1 cellular context compared by ENCODE assay signal in the genomic region with DNA sequence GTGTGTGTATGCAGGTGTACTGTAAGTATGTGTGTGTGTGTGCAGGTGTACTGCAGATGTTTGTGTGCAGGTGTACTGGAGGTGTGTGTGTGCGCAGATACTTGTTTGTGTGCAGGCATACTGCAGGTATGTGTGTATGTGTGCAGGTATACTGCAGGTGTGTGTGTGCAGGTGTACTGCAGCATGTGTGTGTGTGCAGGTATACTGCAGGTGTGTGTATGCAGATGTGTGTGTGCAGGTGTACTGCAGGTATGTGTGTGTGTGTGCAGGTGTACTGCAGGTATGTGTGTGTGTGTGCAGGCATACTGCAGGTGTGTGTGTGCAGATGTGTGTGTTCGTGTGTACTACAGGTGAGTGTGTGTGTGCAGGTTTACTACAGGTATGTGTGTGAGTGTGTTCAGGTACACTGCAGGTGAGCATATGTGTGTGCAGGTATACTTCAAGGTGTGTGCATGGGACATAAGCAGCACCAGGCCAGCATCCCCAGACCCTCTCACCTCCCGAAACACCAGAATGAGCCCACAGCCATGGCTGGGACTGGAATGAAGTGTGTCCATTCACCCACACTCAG.
TF ChIP-seq lines count a peak whose summit lies in the region.

No MANE protein-coding gene starts in this region.

TF ChIP-seq in IMR-90, 13 proteins besides CTCF, POLR2A, EP300 and RAD21:
- TF ChIP-seq MXI1 (IDR thresholded peaks at IDR 0.05; ENCODE audit: borderline replicate concordance, low read depth, low read length): no peak
- TF ChIP-seq RCOR1 (IDR thresholded peaks at IDR 0.05; ENCODE audit: insufficient replicate concordance, low read length): no peak
- TF ChIP-seq CHD1 (IDR thresholded peaks at IDR 0.05; ENCODE audit: low read depth, low read length): no peak
- no peak for TF ChIP-seq MAZ (IDR thresholded peaks at IDR 0.05; ENCODE audit: borderline replicate concordance, low read depth, low read length)
- no peak for TF ChIP-seq FOS (IDR thresholded peaks at IDR 0.05; ENCODE audit: low read depth, low read length)
- TF ChIP-seq, protein P1, sequence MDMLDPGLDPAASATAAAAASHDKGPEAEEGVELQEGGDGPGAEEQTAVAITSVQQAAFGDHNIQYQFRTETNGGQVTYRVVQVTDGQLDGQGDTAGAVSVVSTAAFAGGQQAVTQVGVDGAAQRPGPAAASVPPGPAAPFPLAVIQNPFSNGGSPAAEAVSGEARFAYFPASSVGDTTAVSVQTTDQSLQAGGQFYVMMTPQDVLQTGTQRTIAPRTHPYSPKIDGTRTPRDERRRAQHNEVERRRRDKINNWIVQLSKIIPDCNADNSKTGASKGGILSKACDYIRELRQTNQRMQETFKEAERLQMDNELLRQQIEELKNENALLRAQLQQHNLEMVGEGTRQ (IDR thresholded peaks at IDR 0.05; ENCODE audit: low read depth, low read length): no peak
- TF ChIP-seq, protein P2, sequence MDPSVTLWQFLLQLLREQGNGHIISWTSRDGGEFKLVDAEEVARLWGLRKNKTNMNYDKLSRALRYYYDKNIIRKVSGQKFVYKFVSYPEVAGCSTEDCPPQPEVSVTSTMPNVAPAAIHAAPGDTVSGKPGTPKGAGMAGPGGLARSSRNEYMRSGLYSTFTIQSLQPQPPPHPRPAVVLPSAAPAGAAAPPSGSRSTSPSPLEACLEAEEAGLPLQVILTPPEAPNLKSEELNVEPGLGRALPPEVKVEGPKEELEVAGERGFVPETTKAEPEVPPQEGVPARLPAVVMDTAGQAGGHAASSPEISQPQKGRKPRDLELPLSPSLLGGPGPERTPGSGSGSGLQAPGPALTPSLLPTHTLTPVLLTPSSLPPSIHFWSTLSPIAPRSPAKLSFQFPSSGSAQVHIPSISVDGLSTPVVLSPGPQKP (IDR thresholded peaks at IDR 0.05; ENCODE audit: borderline replicate concordance, low read depth, low read length): no peak
- no peak for TF ChIP-seq RFX5 (IDR thresholded peaks at IDR 0.05; ENCODE audit: low read depth, low read length)
- TF ChIP-seq MAFK (IDR thresholded peaks at IDR 0.05; ENCODE audit: low read depth, low read length): no peak
- no peak for TF ChIP-seq BHLHE40 (IDR thresholded peaks at IDR 0.05; ENCODE audit: low read depth, low read length)
- no peak for TF ChIP-seq CEBPB (IDR thresholded peaks at IDR 0.05; ENCODE audit: low read depth, low read length)
- no peak for TF ChIP-seq SMC3 (IDR thresholded peaks at IDR 0.05; ENCODE audit: low read depth, low read length)
